Comparison of ENCODE assay signal across 21 cellular contexts in the genomic region with DNA sequence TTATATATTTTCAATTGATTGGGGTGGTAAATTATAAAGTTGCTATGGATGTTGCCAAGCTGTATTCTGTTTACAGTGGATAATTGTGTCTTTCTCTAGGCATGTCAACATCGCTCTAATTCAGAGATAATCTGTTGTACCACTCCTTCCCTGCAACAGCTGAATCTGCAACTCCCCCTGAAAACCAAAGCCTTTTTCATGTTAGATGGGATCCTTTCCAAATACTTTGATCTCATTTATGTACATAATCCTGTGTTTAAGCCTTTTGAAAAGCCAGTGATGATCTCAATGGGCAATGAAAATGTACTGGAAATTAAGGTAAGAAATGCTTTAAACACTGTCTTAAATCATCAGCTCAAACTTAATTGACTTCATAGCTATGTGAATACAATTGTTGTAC.
DNase-seq lines count a peak whose midpoint lies in the region; TF ChIP-seq lines count a peak whose summit lies in the region.
"Had no signal": no experiment of that assay in that cellular context is flagged by ENCODE, and none has a peak within 500 bp of the region (broad histone marks: within the 10 kb centered on the region; RNA-seq: fewer than 3 reads in every experiment).

No MANE protein-coding gene starts in this region.

- TF ChIP-seq CTCF in HEK293 (tag by site-specific recombination; IDR thresholded peaks at IDR 0.05) = no peak

- POLR2A ChIA-PET in HEK293 (lab: Yijun Ruan, JAX) = interaction anchor here (0.6 kb wide), 1 partner anchor 12 kb away, joined by 3 read pairs; no protein-coding TSS in a partner anchor

- H3K4me1 ChIP-seq in HEK293 (ENCODE audit: control insufficient read depth, insufficient read depth, low read length) = no peaks in the 10 kb centered on the region
- H3K4me1 ChIP-seq: BLaER1, SJSA1 had no signal

- no peak overlapping the region for H3K4me3 ChIP-seq in HEK293 (ENCODE audit: low read depth, low read length)
- H3K4me3 ChIP-seq: BLaER1, SJSA1 had no signal

- CTCF ChIA-PET in HEK293 (lab: Yijun Ruan, JAX) = interaction anchor here (1.3 kb wide), 1 partner anchor 40 kb away, joined by 3 read pairs; no protein-coding TSS in a partner anchor

- DNase-seq in DMS53 (lab: John Stamatoyannopoulos, UW) (peak; percentile 18), DMS53 treated with DMSO at 0.1 percent for 48 hours (lab: John Stamatoyannopoulos, UW; ENCODE audit: unreplicated experiment) (no peak), NCI-H748 (lab: John Stamatoyannopoulos, UW; ENCODE audit: unreplicated experiment) (peak; percentile 75), caudate nucleus (lab: John Stamatoyannopoulos, UW) (no peak), islet precursor cell (no peak), COLO668 (lab: John Stamatoyannopoulos, UW; ENCODE audit: unreplicated experiment) (no peak), SIG-M5 treated with dmso at 0.1 percent for 504 hours (lab: John Stamatoyannopoulos, UW; ENCODE audit: unreplicated experiment) (no peak)
- DNase-seq: ACHN; CD4-positive, alpha-beta T cell; DMS79 treated with DMSO at 0.1 percent for 48 hours; H7; KG1; NCI-H187; NCI-H2171; NCI-H526 treated with DMSO at 0.1 percent for 48 hours; OCI-M1; T-helper 1 cell had no signal

- H3K9me3 ChIP-seq in HEK293 (ENCODE audit: control insufficient read depth, insufficient read depth, low read depth, low read length) = no peaks in the 10 kb centered on the region
- H3K9me3 ChIP-seq: BLaER1, SJSA1 had no signal

- peaks cover 11 to 70% of the 10 kb centered on the region in 2 experiments for H3K36me3 ChIP-seq in HEK293 (ENCODE audit: control insufficient read depth in 2 of 2, insufficient read depth in 1 of 2, low read length in 2 of 2)
- H3K36me3 ChIP-seq: BLaER1, SJSA1 had no signal

- H3K27ac ChIP-seq in HEK293 (ENCODE audit: extremely low read depth, low read depth, low read length) = no peak overlapping the region
- H3K27ac ChIP-seq in caudate nucleus (ENCODE audit: low read depth, low read length) = peak overlapping the region; percentile 11
- H3K27ac ChIP-seq: 22Rv1, BLaER1, SJSA1 had no signal

TF ChIP-seq in HEK293, 187 proteins besides CTCF, POLR2A, EP300 and RAD21:
- TF ChIP-seq ELK4 (IDR thresholded peaks at IDR 0.05; ENCODE audit: borderline replicate concordance, low read depth, low read length) (no peak), ZNF10 (tag by site-specific recombination; IDR thresholded peaks at IDR 0.05) (no peak), TCF7L2 (IDR thresholded peaks at IDR 0.05; ENCODE audit: borderline replicate concordance, low read depth, low read length) (no peak), PRDM6 (tag by site-specific recombination; IDR thresholded peaks at IDR 0.05) (0 out of 2 replicates have a peak, but pooled peaks have one; percentile 17), ZNF621 (tag by site-specific recombination; IDR thresholded peaks at IDR 0.05) (no peak)
TF ChIP-seq in HEK293: peak in this region for 1.

Comparison
In these comparisons a context has a peak if more than half of its experiments do, and no peak if none do; other contexts are left out.
1. DNase-seq: peak in DMS53 (single experiment) and NCI-H748 (single experiment); none in DMS53 treated with DMSO at 0.1 percent for 48 hours (single experiment), caudate nucleus (0 of 61), islet precursor cell (single experiment), COLO668 (single experiment) and SIG-M5 treated with dmso at 0.1 percent for 504 hours (single experiment).